35 cellular contexts compared by ENCODE assay signal in the genomic region with DNA sequence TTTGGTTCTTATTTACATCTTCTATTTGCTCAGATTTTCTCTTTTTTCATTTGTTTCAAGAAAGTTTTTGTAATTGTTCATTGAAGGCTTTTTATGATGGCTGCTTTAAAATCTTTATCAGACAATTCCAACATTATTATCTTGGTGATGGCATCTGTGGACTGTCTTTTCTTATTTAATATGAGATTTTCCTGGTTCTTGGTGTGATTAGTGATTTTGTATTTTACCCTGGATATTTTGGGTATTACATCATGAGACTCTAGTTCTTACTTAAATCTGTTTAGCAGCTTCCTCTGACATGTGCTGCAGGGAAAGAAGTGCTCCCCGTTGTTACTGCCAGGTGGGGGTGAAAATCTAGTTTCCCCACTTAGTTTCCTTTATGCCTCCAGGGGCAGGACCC.
"Had no signal": no experiment of that assay in that cellular context is flagged by ENCODE, and none has a peak within 500 bp of the region (broad histone marks: within the 10 kb centered on the region; RNA-seq: fewer than 3 reads in every experiment).

No MANE protein-coding gene starts in this region.

- DNase-seq: Karpas-422, Kasumi-1, MG63, MM.1S, MV-4-11, NCI-H1048, NCI-H1092, NCI-H1092 treated with DMSO at 0.1 percent for 48 hours, NCI-H1105, NCI-H1105 treated with DMSO at 0.1 percent for 48 hours, NCI-H1417, NCI-H1417 treated with DMSO at 0.1 percent for 48 hours, NCI-H1436, NCI-H1436 treated with DMSO at 0.1 percent for 48 hours, NCI-H146, NCI-H1694, NCI-H1694 treated with DMSO at 0.1 percent for 48 hours, NCI-H187, NCI-H187 treated with DMSO at 0.1 percent for 48 hours, NCI-H1930, NCI-H2029, NCI-H2029 treated with DMSO at 0.1 percent for 48 hours, NCI-H2081, NCI-H2081 treated with DMSO at 0.1 percent for 48 hours, NCI-H2107, NCI-H2171, NCI-H2171 treated with DMSO at 0.1 percent for 48 hours, NCI-H2227 treated with DMSO at 0.1 percent for 48 hours, NCI-H226, NCI-H345, NCI-H446, NCI-H446 treated with DMSO at 0.1 percent for 48 hours, NCI-H510A, NCI-H510A treated with DMSO at 0.1 percent for 48 hours, NCI-H524 had no signal

- H3K9me3 ChIP-seq: MG63 had no signal

- H3K36me3 ChIP-seq: MG63 had no signal

- H3K4me3 ChIP-seq: MG63 had no signal

- H3K27me3 ChIP-seq: MG63 had no signal
